Comparison of ENCODE assay signal across 11 cellular contexts in the genomic region with DNA sequence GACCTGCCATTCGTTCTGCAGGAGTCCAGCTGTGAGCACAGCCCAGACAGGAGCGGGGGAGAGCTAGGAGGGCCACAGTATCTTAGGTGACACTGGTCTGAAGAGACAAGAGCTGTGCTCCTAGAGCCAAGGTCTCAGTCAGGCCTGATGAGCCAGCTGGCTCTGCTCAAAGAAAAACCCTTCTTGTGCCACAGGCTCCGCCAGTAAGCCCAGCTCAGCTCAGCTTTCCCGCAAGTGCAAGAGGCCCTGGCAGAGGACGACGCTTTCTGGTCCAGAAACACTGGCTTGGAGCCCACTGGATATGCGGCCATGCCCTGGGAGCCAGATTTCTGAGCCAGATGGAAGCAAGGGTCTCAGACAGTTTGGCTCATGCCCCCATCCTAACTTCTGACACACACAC. TPM values are rescaled to one million over a fixed set of nuclear protein-coding genes. Genes with fewer than 3 reads are reported as not detected.
DNase-seq lines count a peak whose midpoint lies in the region; ATAC-seq and TF ChIP-seq lines count a peak whose summit lies in the region.
"Had no signal": no experiment of that assay in that cellular context is flagged by ENCODE, and none has a peak within 500 bp of the region (broad histone marks: within the 10 kb centered on the region; RNA-seq: fewer than 3 reads in every experiment).

No MANE protein-coding gene starts in this region.

- DNase-seq in NCI-H2029 (lab: John Stamatoyannopoulos, UW) (peak; percentile 58), NCI-H2029 treated with DMSO at 0.1 percent for 48 hours (lab: John Stamatoyannopoulos, UW) (no peak), fibroblast of mammary gland (ENCODE audit: low read depth) (peak; percentile 32), lower lobe of right lung (no peak), upper lobe of right lung (no peak), HK-2 (ENCODE audit: unreplicated experiment) (no peak), HUDEP-2 (lab: John Stamatoyannopoulos, UW; ENCODE audit: unreplicated experiment in 76 of 76) (no peak), kidney glomerular epithelial cell (lab: John Stamatoyannopoulos, UW) (no peak)
- DNase-seq: activated T-cell treated with anti-CD3 and anti-CD28 coated beads for 4 hours, NCI-H526 treated with DMSO at 0.1 percent for 48 hours, T-cell had no signal

- H3K36me3 ChIP-seq in lower lobe of right lung (no peaks in the 10 kb centered on the region), upper lobe of right lung (no peaks in the 10 kb centered on the region)

- ATAC-seq in lower lobe of right lung (peak; percentile 16 to 32), upper lobe of right lung (peak; percentile 19)
- ATAC-seq: T-cell had no signal

- intact Hi-C loops in lower lobe of right lung (cut with DNase I) (no loop called here), upper lobe of right lung (cut with DNase I) (no loop called here)

- H3K4me1 ChIP-seq in lower lobe of right lung: peaks cover 49% of the 10 kb centered on the region
- peaks cover 27% of the 10 kb centered on the region for H3K4me1 ChIP-seq in upper lobe of right lung

- no peaks in the 10 kb centered on the region for H3K27me3 ChIP-seq in lower lobe of right lung (ENCODE audit: low read depth)
- no peaks in the 10 kb centered on the region for H3K27me3 ChIP-seq in upper lobe of right lung

- H3K27ac ChIP-seq in lower lobe of right lung: peak overlapping the region; percentile 36
- peak overlapping the region; percentile 20 for H3K27ac ChIP-seq in upper lobe of right lung

- no peak overlapping the region for H3K4me3 ChIP-seq in fibroblast of mammary gland (ENCODE audit: control insufficient read depth, low read depth, low read length)
- no peak overlapping the region for H3K4me3 ChIP-seq in lower lobe of right lung
- H3K4me3 ChIP-seq in upper lobe of right lung: no peak overlapping the region

- TF ChIP-seq CTCF in fibroblast of mammary gland (conservative IDR thresholded peaks at IDR 0.05; ENCODE audit: control insufficient read depth, insufficient read depth, low read depth, low read length) (no peak), lower lobe of right lung (IDR thresholded peaks at IDR 0.05) (no peak), upper lobe of right lung (IDR thresholded peaks at IDR 0.05) (no peak)

- no peaks in the 10 kb centered on the region for H3K9me3 ChIP-seq in lower lobe of right lung
- H3K9me3 ChIP-seq in upper lobe of right lung: no peaks in the 10 kb centered on the region

RNA-seq across cellular contexts. Expression of a gene that starts 23.9 kb away (rescaled TPM):
- 20.1 TPM for total RNA-seq in lower lobe of right lung
- 29.6 TPM for total RNA-seq in upper lobe of right lung

Comparison
In these comparisons a context has a peak if more than half of its experiments do, and no peak if none do; other contexts are left out.
1. DNase-seq: peak in NCI-H2029 (single experiment) and fibroblast of mammary gland (single experiment); none in NCI-H2029 treated with DMSO at 0.1 percent for 48 hours (single experiment), lower lobe of right lung (single experiment), upper lobe of right lung (single experiment), HK-2 (single experiment), HUDEP-2 (0 of 76) and kidney glomerular epithelial cell (single experiment).